In the genomic region with DNA sequence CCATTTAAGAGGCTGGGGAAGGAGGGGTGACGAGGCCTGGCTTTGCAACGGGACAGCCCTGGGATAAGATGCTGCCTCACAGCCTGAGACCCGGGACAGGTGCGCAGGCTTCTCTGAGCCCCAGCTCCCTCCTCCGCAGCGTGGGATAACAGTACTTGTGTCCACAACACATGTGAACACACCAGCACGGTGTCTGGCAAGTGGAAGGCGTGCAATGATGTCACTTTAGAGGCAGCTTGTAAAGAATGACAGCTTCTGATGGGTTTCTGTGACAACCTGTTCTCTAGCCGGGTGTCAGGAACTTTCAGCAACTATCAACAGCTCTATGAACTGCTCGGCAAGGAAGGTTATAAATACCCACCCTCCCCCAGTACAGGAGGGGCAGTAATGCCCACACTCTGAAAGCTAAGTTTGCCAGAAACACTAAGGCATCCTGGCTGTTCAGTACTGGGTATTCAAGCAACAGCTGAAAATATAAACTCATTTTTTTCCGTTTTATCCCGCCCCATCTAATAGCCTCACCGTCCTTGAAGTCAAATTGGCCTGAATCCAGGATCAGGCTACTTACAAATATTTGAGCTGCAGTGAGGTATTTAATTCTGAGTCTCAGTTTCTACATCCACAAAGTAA, we compare ENCODE assay signal across 2 cellular contexts.
TF ChIP-seq lines count a peak whose summit lies in the region.

No MANE protein-coding gene starts in this region.

TF ChIP-seq in GM12878, 131 proteins besides CTCF, POLR2A, EP300 and RAD21 (continued from another document):
- TF ChIP-seq, protein P1, sequence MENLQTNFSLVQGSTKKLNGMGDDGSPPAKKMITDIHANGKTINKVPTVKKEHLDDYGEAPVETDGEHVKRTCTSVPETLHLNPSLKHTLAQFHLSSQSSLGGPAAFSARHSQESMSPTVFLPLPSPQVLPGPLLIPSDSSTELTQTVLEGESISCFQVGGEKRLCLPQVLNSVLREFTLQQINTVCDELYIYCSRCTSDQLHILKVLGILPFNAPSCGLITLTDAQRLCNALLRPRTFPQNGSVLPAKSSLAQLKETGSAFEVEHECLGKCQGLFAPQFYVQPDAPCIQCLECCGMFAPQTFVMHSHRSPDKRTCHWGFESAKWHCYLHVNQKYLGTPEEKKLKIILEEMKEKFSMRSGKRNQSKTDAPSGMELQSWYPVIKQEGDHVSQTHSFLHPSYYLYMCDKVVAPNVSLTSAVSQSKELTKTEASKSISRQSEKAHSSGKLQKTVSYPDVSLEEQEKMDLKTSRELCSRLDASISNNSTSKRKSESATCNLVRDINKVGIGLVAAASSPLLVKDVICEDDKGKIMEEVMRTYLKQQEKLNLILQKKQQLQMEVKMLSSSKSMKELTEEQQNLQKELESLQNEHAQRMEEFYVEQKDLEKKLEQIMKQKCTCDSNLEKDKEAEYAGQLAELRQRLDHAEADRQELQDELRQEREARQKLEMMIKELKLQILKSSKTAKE (IDR thresholded peaks at IDR 0.05; ENCODE audit: low read depth, poor library complexity, severe bottlenecking): no peak
- TF ChIP-seq ZNF274 (IDR thresholded peaks at IDR 0.05; ENCODE audit: insufficient read depth, insufficient read length): no peak
- TF ChIP-seq SMAD5 (IDR thresholded peaks at IDR 0.05; ENCODE audit: low read depth): no peak
- no peak for TF ChIP-seq LARP7 (IDR thresholded peaks at IDR 0.05)
- TF ChIP-seq, protein P2, sequence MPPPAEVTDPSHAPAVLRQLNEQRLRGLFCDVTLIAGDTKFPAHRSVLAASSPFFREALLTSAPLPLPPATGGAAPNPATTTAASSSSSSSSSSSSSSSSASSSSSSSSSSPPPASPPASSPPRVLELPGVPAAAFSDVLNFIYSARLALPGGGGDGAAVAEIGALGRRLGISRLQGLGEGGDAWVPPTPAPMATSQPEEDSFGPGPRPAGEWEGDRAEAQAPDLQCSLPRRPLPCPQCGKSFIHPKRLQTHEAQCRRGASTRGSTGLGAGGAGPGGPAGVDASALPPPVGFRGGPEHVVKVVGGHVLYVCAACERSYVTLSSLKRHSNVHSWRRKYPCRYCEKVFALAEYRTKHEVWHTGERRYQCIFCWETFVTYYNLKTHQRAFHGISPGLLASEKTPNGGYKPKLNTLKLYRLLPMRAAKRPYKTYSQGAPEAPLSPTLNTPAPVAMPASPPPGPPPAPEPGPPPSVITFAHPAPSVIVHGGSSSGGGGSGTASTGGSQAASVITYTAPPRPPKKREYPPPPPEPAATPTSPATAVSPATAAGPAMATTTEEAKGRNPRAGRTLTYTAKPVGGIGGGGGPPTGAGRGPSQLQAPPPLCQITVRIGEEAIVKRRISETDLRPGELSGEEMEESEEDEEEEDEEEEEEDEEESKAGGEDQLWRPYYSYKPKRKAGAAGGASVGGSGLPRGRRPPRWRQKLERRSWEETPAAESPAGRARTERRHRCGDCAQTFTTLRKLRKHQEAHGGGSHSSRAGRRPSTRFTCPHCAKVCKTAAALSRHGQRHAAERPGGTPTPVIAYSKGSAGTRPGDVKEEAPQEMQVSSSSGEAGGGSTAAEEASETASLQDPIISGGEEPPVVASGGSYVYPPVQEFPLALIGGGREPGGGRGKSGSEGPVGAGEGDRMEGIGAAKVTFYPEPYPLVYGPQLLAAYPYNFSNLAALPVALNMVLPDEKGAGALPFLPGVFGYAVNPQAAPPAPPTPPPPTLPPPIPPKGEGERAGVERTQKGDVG (CRISPR knock-in tag; IDR thresholded peaks at IDR 0.05): no peak
- no peak for TF ChIP-seq POLR2AphosphoS5 (IDR thresholded peaks at IDR 0.05; ENCODE audit: low read length)

TF ChIP-seq in liver, 16 proteins besides CTCF, POLR2A, EP300 and RAD21 (continued from another document):
- TF ChIP-seq, protein P3, sequence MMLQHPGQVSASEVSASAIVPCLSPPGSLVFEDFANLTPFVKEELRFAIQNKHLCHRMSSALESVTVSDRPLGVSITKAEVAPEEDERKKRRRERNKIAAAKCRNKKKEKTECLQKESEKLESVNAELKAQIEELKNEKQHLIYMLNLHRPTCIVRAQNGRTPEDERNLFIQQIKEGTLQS (IDR thresholded peaks at IDR 0.05): no peak
- TF ChIP-seq YY1 (IDR thresholded peaks at IDR 0.05) (no peak), JUND (IDR thresholded peaks at IDR 0.05) (no peak), EGR1 (IDR thresholded peaks at IDR 0.05; ENCODE audit: low read depth in 2 of 2) (no peak), RXRA (IDR thresholded peaks at IDR 0.05) (no peak), HNF4G (IDR thresholded peaks at IDR 0.05) (no peak), NR2F2 (IDR thresholded peaks at IDR 0.05) (no peak), HNF4A (conservative IDR thresholded peaks at IDR 0.05) (no peak)
- TF ChIP-seq, protein P4, sequence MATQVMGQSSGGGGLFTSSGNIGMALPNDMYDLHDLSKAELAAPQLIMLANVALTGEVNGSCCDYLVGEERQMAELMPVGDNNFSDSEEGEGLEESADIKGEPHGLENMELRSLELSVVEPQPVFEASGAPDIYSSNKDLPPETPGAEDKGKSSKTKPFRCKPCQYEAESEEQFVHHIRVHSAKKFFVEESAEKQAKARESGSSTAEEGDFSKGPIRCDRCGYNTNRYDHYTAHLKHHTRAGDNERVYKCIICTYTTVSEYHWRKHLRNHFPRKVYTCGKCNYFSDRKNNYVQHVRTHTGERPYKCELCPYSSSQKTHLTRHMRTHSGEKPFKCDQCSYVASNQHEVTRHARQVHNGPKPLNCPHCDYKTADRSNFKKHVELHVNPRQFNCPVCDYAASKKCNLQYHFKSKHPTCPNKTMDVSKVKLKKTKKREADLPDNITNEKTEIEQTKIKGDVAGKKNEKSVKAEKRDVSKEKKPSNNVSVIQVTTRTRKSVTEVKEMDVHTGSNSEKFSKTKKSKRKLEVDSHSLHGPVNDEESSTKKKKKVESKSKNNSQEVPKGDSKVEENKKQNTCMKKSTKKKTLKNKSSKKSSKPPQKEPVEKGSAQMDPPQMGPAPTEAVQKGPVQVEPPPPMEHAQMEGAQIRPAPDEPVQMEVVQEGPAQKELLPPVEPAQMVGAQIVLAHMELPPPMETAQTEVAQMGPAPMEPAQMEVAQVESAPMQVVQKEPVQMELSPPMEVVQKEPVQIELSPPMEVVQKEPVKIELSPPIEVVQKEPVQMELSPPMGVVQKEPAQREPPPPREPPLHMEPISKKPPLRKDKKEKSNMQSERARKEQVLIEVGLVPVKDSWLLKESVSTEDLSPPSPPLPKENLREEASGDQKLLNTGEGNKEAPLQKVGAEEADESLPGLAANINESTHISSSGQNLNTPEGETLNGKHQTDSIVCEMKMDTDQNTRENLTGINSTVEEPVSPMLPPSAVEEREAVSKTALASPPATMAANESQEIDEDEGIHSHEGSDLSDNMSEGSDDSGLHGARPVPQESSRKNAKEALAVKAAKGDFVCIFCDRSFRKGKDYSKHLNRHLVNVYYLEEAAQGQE (IDR thresholded peaks at IDR 0.05): no peak
- TF ChIP-seq, protein P5, sequence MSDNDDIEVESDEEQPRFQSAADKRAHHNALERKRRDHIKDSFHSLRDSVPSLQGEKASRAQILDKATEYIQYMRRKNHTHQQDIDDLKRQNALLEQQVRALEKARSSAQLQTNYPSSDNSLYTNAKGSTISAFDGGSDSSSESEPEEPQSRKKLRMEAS (IDR thresholded peaks at IDR 0.05): no peak
- TF ChIP-seq, protein P6, sequence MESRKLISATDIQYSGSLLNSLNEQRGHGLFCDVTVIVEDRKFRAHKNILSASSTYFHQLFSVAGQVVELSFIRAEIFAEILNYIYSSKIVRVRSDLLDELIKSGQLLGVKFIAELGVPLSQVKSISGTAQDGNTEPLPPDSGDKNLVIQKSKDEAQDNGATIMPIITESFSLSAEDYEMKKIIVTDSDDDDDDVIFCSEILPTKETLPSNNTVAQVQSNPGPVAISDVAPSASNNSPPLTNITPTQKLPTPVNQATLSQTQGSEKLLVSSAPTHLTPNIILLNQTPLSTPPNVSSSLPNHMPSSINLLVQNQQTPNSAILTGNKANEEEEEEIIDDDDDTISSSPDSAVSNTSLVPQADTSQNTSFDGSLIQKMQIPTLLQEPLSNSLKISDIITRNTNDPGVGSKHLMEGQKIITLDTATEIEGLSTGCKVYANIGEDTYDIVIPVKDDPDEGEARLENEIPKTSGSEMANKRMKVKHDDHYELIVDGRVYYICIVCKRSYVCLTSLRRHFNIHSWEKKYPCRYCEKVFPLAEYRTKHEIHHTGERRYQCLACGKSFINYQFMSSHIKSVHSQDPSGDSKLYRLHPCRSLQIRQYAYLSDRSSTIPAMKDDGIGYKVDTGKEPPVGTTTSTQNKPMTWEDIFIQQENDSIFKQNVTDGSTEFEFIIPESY (IDR thresholded peaks at IDR 0.05): no peak
